ENCODE assay signal across 1 cellular context in the genomic region with DNA sequence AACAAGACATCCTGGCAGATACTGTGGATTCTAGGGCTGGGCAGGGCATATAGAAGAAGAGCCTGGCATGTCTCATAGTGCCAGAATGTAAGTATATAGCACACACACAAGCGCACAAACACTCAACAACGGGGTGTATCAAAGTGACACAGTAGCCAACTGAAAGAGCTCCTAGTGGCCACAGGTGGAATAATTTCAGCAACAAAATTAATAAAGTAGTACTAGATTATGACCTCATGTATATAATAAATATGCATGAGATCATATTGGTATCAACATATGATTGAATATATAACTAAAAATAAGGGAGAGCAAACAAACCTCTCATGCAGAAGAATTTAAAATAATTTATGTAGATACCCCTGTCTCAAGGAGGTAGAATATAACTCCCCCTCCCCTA.
TF ChIP-seq lines count a peak whose summit lies in the region.

No MANE protein-coding gene starts in this region.

TF ChIP-seq in WTC11, 78 proteins besides CTCF, POLR2A, EP300 and RAD21 (continued from another document):
- TF ChIP-seq ZNF396 (CRISPR knock-in tag; IDR thresholded peaks at IDR 0.05; ENCODE audit: borderline replicate concordance): no peak
- TF ChIP-seq, protein P1, sequence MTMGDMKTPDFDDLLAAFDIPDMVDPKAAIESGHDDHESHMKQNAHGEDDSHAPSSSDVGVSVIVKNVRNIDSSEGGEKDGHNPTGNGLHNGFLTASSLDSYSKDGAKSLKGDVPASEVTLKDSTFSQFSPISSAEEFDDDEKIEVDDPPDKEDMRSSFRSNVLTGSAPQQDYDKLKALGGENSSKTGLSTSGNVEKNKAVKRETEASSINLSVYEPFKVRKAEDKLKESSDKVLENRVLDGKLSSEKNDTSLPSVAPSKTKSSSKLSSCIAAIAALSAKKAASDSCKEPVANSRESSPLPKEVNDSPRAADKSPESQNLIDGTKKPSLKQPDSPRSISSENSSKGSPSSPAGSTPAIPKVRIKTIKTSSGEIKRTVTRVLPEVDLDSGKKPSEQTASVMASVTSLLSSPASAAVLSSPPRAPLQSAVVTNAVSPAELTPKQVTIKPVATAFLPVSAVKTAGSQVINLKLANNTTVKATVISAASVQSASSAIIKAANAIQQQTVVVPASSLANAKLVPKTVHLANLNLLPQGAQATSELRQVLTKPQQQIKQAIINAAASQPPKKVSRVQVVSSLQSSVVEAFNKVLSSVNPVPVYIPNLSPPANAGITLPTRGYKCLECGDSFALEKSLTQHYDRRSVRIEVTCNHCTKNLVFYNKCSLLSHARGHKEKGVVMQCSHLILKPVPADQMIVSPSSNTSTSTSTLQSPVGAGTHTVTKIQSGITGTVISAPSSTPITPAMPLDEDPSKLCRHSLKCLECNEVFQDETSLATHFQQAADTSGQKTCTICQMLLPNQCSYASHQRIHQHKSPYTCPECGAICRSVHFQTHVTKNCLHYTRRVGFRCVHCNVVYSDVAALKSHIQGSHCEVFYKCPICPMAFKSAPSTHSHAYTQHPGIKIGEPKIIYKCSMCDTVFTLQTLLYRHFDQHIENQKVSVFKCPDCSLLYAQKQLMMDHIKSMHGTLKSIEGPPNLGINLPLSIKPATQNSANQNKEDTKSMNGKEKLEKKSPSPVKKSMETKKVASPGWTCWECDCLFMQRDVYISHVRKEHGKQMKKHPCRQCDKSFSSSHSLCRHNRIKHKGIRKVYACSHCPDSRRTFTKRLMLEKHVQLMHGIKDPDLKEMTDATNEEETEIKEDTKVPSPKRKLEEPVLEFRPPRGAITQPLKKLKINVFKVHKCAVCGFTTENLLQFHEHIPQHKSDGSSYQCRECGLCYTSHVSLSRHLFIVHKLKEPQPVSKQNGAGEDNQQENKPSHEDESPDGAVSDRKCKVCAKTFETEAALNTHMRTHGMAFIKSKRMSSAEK (CRISPR knock-in tag; IDR thresholded peaks at IDR 0.05; ENCODE audit: borderline replicate concordance): no peak
- TF ChIP-seq MYBL2 (CRISPR knock-in tag; IDR thresholded peaks at IDR 0.05): no peak
- TF ChIP-seq, protein P2, sequence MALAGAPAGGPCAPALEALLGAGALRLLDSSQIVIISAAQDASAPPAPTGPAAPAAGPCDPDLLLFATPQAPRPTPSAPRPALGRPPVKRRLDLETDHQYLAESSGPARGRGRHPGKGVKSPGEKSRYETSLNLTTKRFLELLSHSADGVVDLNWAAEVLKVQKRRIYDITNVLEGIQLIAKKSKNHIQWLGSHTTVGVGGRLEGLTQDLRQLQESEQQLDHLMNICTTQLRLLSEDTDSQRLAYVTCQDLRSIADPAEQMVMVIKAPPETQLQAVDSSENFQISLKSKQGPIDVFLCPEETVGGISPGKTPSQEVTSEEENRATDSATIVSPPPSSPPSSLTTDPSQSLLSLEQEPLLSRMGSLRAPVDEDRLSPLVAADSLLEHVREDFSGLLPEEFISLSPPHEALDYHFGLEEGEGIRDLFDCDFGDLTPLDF (CRISPR knock-in tag; IDR thresholded peaks at IDR 0.05): no peak
- TF ChIP-seq, protein P3, sequence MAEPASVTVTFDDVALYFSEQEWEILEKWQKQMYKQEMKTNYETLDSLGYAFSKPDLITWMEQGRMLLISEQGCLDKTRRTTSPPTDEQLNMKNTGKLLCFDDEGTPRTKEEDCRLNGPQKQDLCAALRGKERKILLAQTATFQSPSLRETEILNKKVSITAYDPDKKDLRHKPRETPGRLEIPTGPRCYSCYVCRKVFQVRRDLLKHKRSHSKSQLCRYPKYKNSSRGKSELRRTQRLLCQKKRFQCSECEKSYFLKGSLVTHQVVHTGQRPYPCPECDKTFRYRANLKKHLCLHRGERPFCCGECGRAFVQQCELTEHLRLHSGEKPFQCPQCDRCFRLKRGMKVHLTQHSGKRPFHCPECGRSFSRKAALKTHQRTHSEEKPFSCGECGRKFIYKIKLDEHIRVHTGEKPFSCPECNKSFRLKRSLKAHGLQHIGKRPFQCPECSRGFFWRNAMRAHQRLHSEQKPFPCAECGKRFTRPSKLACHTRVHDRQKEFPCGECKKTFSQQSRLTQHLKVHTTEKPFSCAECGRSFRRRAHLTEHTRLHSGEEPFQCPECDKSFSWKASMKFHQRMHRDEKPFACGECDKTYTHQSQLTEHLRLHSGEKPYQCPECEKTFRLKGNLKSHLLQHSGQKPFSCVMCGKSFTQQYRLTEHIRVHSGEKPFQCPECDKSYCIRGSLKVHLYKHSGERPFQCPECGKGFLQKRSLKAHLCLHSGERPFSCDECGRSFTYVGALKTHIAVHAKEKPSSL (CRISPR knock-in tag; conservative IDR thresholded peaks at IDR 0.05): no peak
- TF ChIP-seq, protein P4, sequence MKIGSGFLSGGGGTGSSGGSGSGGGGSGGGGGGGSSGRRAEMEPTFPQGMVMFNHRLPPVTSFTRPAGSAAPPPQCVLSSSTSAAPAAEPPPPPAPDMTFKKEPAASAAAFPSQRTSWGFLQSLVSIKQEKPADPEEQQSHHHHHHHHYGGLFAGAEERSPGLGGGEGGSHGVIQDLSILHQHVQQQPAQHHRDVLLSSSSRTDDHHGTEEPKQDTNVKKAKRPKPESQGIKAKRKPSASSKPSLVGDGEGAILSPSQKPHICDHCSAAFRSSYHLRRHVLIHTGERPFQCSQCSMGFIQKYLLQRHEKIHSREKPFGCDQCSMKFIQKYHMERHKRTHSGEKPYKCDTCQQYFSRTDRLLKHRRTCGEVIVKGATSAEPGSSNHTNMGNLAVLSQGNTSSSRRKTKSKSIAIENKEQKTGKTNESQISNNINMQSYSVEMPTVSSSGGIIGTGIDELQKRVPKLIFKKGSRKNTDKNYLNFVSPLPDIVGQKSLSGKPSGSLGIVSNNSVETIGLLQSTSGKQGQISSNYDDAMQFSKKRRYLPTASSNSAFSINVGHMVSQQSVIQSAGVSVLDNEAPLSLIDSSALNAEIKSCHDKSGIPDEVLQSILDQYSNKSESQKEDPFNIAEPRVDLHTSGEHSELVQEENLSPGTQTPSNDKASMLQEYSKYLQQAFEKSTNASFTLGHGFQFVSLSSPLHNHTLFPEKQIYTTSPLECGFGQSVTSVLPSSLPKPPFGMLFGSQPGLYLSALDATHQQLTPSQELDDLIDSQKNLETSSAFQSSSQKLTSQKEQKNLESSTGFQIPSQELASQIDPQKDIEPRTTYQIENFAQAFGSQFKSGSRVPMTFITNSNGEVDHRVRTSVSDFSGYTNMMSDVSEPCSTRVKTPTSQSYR (CRISPR knock-in tag; IDR thresholded peaks at IDR 0.05): no peak
- no peak for TF ChIP-seq ZNF416 (CRISPR knock-in tag; IDR thresholded peaks at IDR 0.05)
- no peak for TF ChIP-seq FOXJ3 (CRISPR knock-in tag; IDR thresholded peaks at IDR 0.05; ENCODE audit: borderline replicate concordance)
- TF ChIP-seq CREB1 (CRISPR knock-in tag; IDR thresholded peaks at IDR 0.05): no peak
- TF ChIP-seq NR3C1 (CRISPR knock-in tag; conservative IDR thresholded peaks at IDR 0.05; ENCODE audit: low read depth): no peak
TF ChIP-seq in WTC11: peak in this region for 0.
